In the genomic region with DNA sequence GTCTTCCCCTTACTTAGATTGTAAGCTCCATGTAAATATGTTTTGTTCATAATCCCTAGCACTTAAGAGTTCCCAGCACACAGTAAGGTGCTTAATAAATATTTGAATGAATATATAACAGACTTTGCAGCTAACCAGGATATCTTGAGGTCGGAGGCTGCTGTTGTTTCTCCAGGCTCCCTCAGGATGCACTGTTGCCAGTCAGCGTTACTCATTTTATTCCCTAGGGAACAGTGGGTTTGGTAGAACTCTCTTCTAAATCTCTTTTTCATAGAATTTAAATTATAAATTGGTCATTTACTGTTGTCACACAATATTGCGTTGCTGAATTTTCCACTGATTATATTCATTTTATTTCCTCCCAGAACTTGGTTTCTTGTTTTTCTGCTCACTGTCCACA, we compare ENCODE assay signal across 1 cellular context.
TF ChIP-seq lines count a peak whose summit lies in the region.

No MANE protein-coding gene starts in this region.

TF ChIP-seq in GM12878, 131 proteins besides CTCF, POLR2A, EP300 and RAD21:
- TF ChIP-seq MEF2B (IDR thresholded peaks at IDR 0.05; ENCODE audit: partially characterized antibody, poor library complexity, severe bottlenecking), result peak; percentile 35
- TF ChIP-seq ZNF217 (IDR thresholded peaks at IDR 0.05), result no peak
